ENCODE assay signal across 7 cellular contexts in the genomic region with DNA sequence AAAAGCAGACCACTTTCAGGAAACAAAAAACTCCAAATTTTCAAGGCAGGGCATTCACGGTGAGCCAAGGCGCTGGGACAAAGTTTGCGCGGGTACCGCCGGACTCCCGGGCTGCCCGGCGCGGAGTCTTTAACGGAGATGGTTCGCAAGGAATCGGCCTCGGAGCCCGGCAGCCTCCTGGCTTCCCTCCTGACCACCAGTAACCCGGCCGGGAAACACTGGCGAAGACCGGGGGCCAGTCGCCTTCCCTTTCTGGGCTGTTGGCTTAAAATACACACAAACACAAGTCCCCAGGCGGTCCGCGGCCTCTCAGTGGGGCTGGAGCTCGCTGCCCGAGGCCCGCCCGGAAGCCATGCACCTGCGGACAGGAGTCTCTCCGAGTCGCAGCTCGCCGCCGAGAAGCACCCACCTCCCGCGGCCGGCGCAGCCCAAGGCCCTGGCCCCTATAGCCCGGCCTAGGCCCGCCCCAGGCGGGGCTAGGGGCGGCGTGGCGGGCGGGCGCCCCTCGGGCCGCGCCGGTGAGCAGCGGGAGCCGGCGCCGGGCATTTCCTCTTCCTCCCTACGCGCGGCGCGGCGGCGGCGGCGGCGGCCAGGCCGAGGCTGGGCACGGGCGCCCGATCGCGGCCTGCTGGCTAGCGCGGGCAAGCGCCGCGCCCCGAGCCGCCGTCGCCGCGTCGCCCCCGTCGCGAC. TPM values are rescaled to one million over a fixed set of nuclear protein-coding genes. Genes with fewer than 3 reads are reported as not detected.
DNase-seq lines count a peak whose midpoint lies in the region; ATAC-seq and TF ChIP-seq lines count a peak whose summit lies in the region.

No MANE protein-coding gene starts in this region.

- CTCF ChIA-PET in HEK293T (lab: Yijun Ruan, JAX): interaction anchor here (1.1 kb wide), 1 partner anchor 44 kb away, joined by 3 read pairs; no protein-coding TSS in a partner anchor
- CTCF ChIA-PET in activated CD4-positive, alpha-beta T cell treated with anti-CD3 and anti-CD28 coated beads, Interleukin-2, amount 10 ng/mL, durations not matched to agents 7 days and 5 days (lab: Charles Lee): interaction anchor here (0.7 to 5.6 kb wide), 8 partner anchors 11 to 96 kb away, joined by 3 to 29 read pairs (median 4); no protein-coding TSS in a partner anchor

- TF ChIP-seq CTCF in dorsolateral prefrontal cortex (IDR thresholded peaks at IDR 0.05 in 54 of 56, conservative IDR thresholded peaks at IDR 0.05 in 2 of 56; ENCODE audit: low read depth in 1 of 56, partially characterized antibody in 56 of 56): peak in 1 of 56 donors; percentile 14
- no peak for TF ChIP-seq CTCF in lung (IDR thresholded peaks at IDR 0.05; ENCODE audit: control extremely low read depth, extremely low read depth)

- H3K27ac Mint-ChIP-seq in activated CD4-positive, alpha-beta T cell treated with anti-CD3 and anti-CD28 coated beads, Interleukin-2, amount 10 ng/mL, durations not matched to agents 7 days and 5 days: peak overlapping the region; percentile 100

- peak overlapping the region; percentile 100 for H3K4me3 Mint-ChIP-seq in activated CD4-positive, alpha-beta T cell treated with anti-CD3 and anti-CD28 coated beads, Interleukin-2, amount 10 ng/mL, durations not matched to agents 7 days and 5 days

- DNase-seq in HEK293T (ENCODE audit: extremely low spot score) (peak; percentile 65), NAMALWA (ENCODE audit: low spot score) (peak; percentile 69), dorsolateral prefrontal cortex (peak; percentile 30 to 73 (median 49)), lung (ENCODE audit: low spot score) (peak; percentile 72)
- peak; percentile 60 for DNase-seq in activated CD4-positive, alpha-beta T cell treated with anti-CD3 and anti-CD28 coated beads, Interleukin-2, amount 10 ng/mL, durations not matched to agents 7 days and 5 days
- peak; percentile 12 to 41 (median 38) for DNase-seq in stimulated activated CD4-positive, alpha-beta T cell treated with anti-CD3 and anti-CD28 coated beads, TNF-alpha, amount 100 ng/mL, for 48 hours (ENCODE audit: low read depth in 3 of 3)

- no peaks in the 10 kb centered on the region for H3K9me3 Mint-ChIP-seq in activated CD4-positive, alpha-beta T cell treated with anti-CD3 and anti-CD28 coated beads, Interleukin-2, amount 10 ng/mL, durations not matched to agents 7 days and 5 days

- WGBS in lung, 2 donors: 0% methylated on average over 45 to 84 of the region's 84 CpGs

- H3K9me3 ChIP-seq in lung (ENCODE audit: control insufficient read depth in 2 of 2, insufficient read depth in 1 of 2, low read length in 1 of 2): no peaks in the 10 kb centered on the region

- POLR2A ChIA-PET in HEK293T (lab: Yijun Ruan, JAX): interaction anchor here (1.1 to 2.3 kb wide), 4 partner anchors 12 to 568 kb away, joined by 3 to 11 read pairs (median 5); no protein-coding TSS in a partner anchor
- POLR2A ChIA-PET in activated CD4-positive, alpha-beta T cell treated with anti-CD3 and anti-CD28 coated beads, Interleukin-2, amount 10 ng/mL, durations not matched to agents 7 days and 5 days (lab: Charles Lee): interaction anchor here (0.6 to 2.1 kb wide), 2 partner anchors 9 to 24 kb away, joined by 3 to 6 read pairs; no protein-coding TSS in a partner anchor

- no peaks in the 10 kb centered on the region for H3K27me3 Mint-ChIP-seq in activated CD4-positive, alpha-beta T cell treated with anti-CD3 and anti-CD28 coated beads, Interleukin-2, amount 10 ng/mL, durations not matched to agents 7 days and 5 days

- peak; percentile 72 for TF ChIP-seq POLR2A in GM18505 (IDR thresholded peaks at IDR 0.05; ENCODE audit: borderline replicate concordance, extremely low read depth, insufficient read depth, insufficient read length)

- peak overlapping the region; percentile 60 to 94 (median 86) for H3K4me3 ChIP-seq in dorsolateral prefrontal cortex
- H3K4me3 ChIP-seq in lung: peak overlapping the region; percentile 95

- H3K27ac ChIP-seq in dorsolateral prefrontal cortex (peak overlapping the region; percentile 20 to 97 (median 91)), lung (ENCODE audit: low read depth in 1 of 2, low read length in 1 of 2) (peak overlapping the region; percentile 97)

- no peaks in the 10 kb centered on the region for H3K27me3 ChIP-seq in dorsolateral prefrontal cortex
- H3K27me3 ChIP-seq in lung (ENCODE audit: control insufficient read depth, insufficient read depth): no peaks in the 10 kb centered on the region

- ATAC-seq in GM18505 (IDR thresholded peaks at IDR 0.05; ENCODE audit: unreplicated experiment) (peak; percentile 43), lung (ENCODE audit: insufficient read depth, low FRiP score) (peak; percentile 65)

- H3K4me1 ChIP-seq in lung (ENCODE audit: control insufficient read depth in 2 of 2, insufficient read depth in 2 of 2, low read length in 2 of 2): peaks cover 6 to 32% of the 10 kb centered on the region in 2 donors

- peaks cover 0 to 8% of the 10 kb centered on the region in 2 donors for H3K36me3 ChIP-seq in lung (ENCODE audit: control insufficient read depth in 2 of 2, insufficient read depth in 2 of 2, low read length in 2 of 2)

- peaks cover 36% of the 10 kb centered on the region for H3K36me3 Mint-ChIP-seq in activated CD4-positive, alpha-beta T cell treated with anti-CD3 and anti-CD28 coated beads, Interleukin-2, amount 10 ng/mL, durations not matched to agents 7 days and 5 days (ENCODE audit: low read depth)

- intact Hi-C loops in dorsolateral prefrontal cortex (cut with DNase I): loop anchor here in 1 of 2 donors (2.0 kb wide), 2 partner anchors 44 to 512 kb away; partner anchors contain the start of gene SUCLG1

- peaks cover 46% of the 10 kb centered on the region for H3K4me1 Mint-ChIP-seq in activated CD4-positive, alpha-beta T cell treated with anti-CD3 and anti-CD28 coated beads, Interleukin-2, amount 10 ng/mL, durations not matched to agents 7 days and 5 days

TF ChIP-seq in HEK293T, 16 proteins besides CTCF, POLR2A, EP300 and RAD21:
- no peak for TF ChIP-seq SUZ12 (IDR thresholded peaks at IDR 0.05)
- TF ChIP-seq ZNF384 (IDR thresholded peaks at IDR 0.05): no peak
- no peak for TF ChIP-seq FOXK2 (IDR thresholded peaks at IDR 0.05)
- TF ChIP-seq FOXA1 (IDR thresholded peaks at IDR 0.05): no peak
- TF ChIP-seq PKNOX1 (IDR thresholded peaks at IDR 0.05): no peak
- no peak for TF ChIP-seq LEF1 (IDR thresholded peaks at IDR 0.05; ENCODE audit: borderline replicate concordance)
- no peak for TF ChIP-seq TARDBP (IDR thresholded peaks at IDR 0.05)
- TF ChIP-seq HDGF (IDR thresholded peaks at IDR 0.05; ENCODE audit: borderline replicate concordance): no peak
- TF ChIP-seq L3MBTL2 (conservative IDR thresholded peaks at IDR 0.05): no peak
- TF ChIP-seq SP1 (IDR thresholded peaks at IDR 0.05): no peak
- TF ChIP-seq FOXM1 (IDR thresholded peaks at IDR 0.05; ENCODE audit: borderline replicate concordance): no peak
- no peak for TF ChIP-seq ARNT (IDR thresholded peaks at IDR 0.05)
- no peak for TF ChIP-seq ELF4 (IDR thresholded peaks at IDR 0.05)
- TF ChIP-seq CTBP1 (IDR thresholded peaks at IDR 0.05; ENCODE audit: borderline replicate concordance): no peak

RNA-seq across cellular contexts. Expression of gene KCMF1, which starts 0.6 kb away (rescaled TPM):
- total RNA-seq in activated CD4-positive, alpha-beta T cell treated with anti-CD3 and anti-CD28 coated beads, Interleukin-2, amount 10 ng/mL, durations not matched to agents 7 days and 5 days: 10 to 100 TPM; 74.7 to 75.7 TPM
- 10 to 100 TPM; 43.1 to 97.7 (median 72.5) TPM for total RNA-seq in dorsolateral prefrontal cortex
- total RNA-seq in lung: 10 to 100 TPM; 50.5 to 71.0 TPM
- 10 to 100 TPM; 15.8 to 44.4 TPM for polyA plus RNA-seq in lung

Comparison
In these comparisons a context has a peak if more than half of its experiments do, and no peak if none do; other contexts are left out.
1. Peak in every context shown above with its lines: DNase-seq, ATAC-seq, H3K4me3 ChIP-seq and H3K27ac ChIP-seq.